Comparison of ENCODE assay signal across 38 cellular contexts in genomic region chr6:137123078-137123477, GRCh38. TPM values are rescaled to one million over a fixed set of nuclear protein-coding genes. Genes with fewer than 3 reads are reported as not detected.
"Had no signal": no experiment of that assay in that cellular context is flagged by ENCODE, and none has a peak within 500 bp of the region (broad histone marks: within the 10 kb centered on the region; RNA-seq: fewer than 3 reads in every experiment).

No MANE protein-coding gene starts in this region.

- H3K4me1 Mint-ChIP-seq: activated CD4-positive, alpha-beta T cell treated with anti-CD3 and anti-CD28 coated beads for 36 hours; activated naive CD4-positive, alpha-beta T cell treated with anti-CD3 and anti-CD28 coated beads, Interleukin-2, amount 50 U/mL, for 24 hours; activated naive CD8-positive, alpha-beta T cell treated with anti-CD3 and anti-CD28 coated beads for 36 hours; activated naive CD8-positive, alpha-beta T cell treated with anti-CD3 and anti-CD28 coated beads, Interleukin-2, amount 50 U/mL, for 24 hours had no signal

- H3K9me3 ChIP-seq: adrenal gland, gastrocnemius medialis had no signal

- H3K27ac ChIP-seq: adrenal gland, esophagus muscularis mucosa, foreskin keratinocyte, gastrocnemius medialis, heart left ventricle had no signal

- H3K4me3 ChIP-seq: adrenal gland, body of pancreas, esophagus muscularis mucosa, gastrocnemius medialis, heart left ventricle had no signal

- H3K36me3 Mint-ChIP-seq: activated naive CD4-positive, alpha-beta T cell treated with anti-CD3 and anti-CD28 coated beads, Interleukin-2, amount 50 U/mL, for 24 hours; activated naive CD8-positive, alpha-beta T cell treated with anti-CD3 and anti-CD28 coated beads for 36 hours had no signal

- ATAC-seq: activated CD4-positive, alpha-beta T cell treated with anti-CD3 and anti-CD28 coated beads for 36 hours; activated CD8-positive, alpha-beta memory T cell treated with anti-CD3 and anti-CD28 coated beads, Interleukin-2, amount 10 ng/mL, durations not matched to agents 7 days and 5 days; activated CD8-positive, alpha-beta T cell treated with anti-CD3 and anti-CD28 coated beads, Interleukin-2, amount 10 ng/mL, durations not matched to agents 7 days and 5 days; activated naive CD8-positive, alpha-beta T cell treated with anti-CD3 and anti-CD28 coated beads, Interleukin-2, amount 50 U/mL, for 24 hours; effector memory CD8-positive, alpha-beta T cell; gastrocnemius medialis; heart left ventricle; T-helper 17 cell had no signal

- FAIRE-seq: colon had no signal

- DNase-seq: activated CD4-positive, alpha-beta memory T cell treated with anti-CD3 and anti-CD28 coated beads for 36 hours; activated CD4-positive, alpha-beta T cell treated with anti-CD3 and anti-CD28 coated beads for 36 hours; activated CD4-positive, alpha-beta T cell treated with anti-CD3 and anti-CD28 coated beads, Interleukin-2, amount 10 ng/mL, durations not matched to agents 24 days and 14 days; activated CD4-positive, CD25-positive, alpha-beta regulatory T cell; activated CD4-positive, CD25-positive, alpha-beta regulatory T cell treated with anti-CD3 and anti-CD28 coated beads, Interleukin-2, amount 50 U/mL, for 72 hours; activated CD8-positive, alpha-beta memory T cell treated with anti-CD3 and anti-CD28 coated beads, Interleukin-2, amount 10 ng/mL, durations not matched to agents 7 days and 5 days; activated CD8-positive, alpha-beta memory T cell treated with anti-CD3 and anti-CD28 coated beads, Interleukin-2, amount 50 U/mL, for 4 hours; activated CD8-positive, alpha-beta T cell treated with anti-CD3 and anti-CD28 coated beads, Interleukin-2, amount 10 ng/mL, durations not matched to agents 7 days and 5 days; activated effector memory CD4-positive, alpha-beta T cell treated with anti-CD3 and anti-CD28 coated beads, Interleukin-2, amount 50 U/mL, for 16 hours; activated naive CD4-positive, alpha-beta T cell treated with anti-CD3 and anti-CD28 coated beads for 36 hours; activated naive CD8-positive, alpha-beta T cell treated with anti-CD3 and anti-CD28 coated beads for 36 hours; activated naive CD8-positive, alpha-beta T cell treated with anti-CD3 and anti-CD28 coated beads, Interleukin-2, amount 50 U/mL, for 24 hours; activated T-cell treated with anti-CD3 and anti-CD28 coated beads, Interleukin-2, amount 50 U/mL, for 1 hour; activated T-cell treated with anti-CD3 and anti-CD28 coated beads, Interleukin-2, amount 50 U/mL, for 48 hours; adrenal gland; amygdala; aorta; caudate nucleus; cortex of kidney; dermis blood vessel endothelial cell; effector CD4-positive, alpha-beta T cell; effector memory CD8-positive, alpha-beta T cell; erythroblast; gastrocnemius medialis; glutamatergic neuron; heart left ventricle; T-helper 17 cell; T1000 had no signal

- H3K27me3 Mint-ChIP-seq: activated naive CD8-positive, alpha-beta T cell treated with anti-CD3 and anti-CD28 coated beads for 36 hours; activated naive CD8-positive, alpha-beta T cell treated with anti-CD3 and anti-CD28 coated beads, Interleukin-2, amount 50 U/mL, for 24 hours; effector memory CD8-positive, alpha-beta T cell; T-helper 17 cell had no signal

- H3K36me3 ChIP-seq: adrenal gland, esophagus muscularis mucosa, gastrocnemius medialis, heart left ventricle had no signal

- H3K27me3 ChIP-seq: adrenal gland, body of pancreas, esophagus muscularis mucosa, foreskin keratinocyte, gastrocnemius medialis, heart left ventricle had no signal

- H3K4me1 ChIP-seq: adrenal gland, esophagus muscularis mucosa, foreskin keratinocyte, gastrocnemius medialis had no signal

- H3K9me3 Mint-ChIP-seq: activated naive CD4-positive, alpha-beta T cell treated with anti-CD3 and anti-CD28 coated beads, Interleukin-2, amount 50 U/mL, for 24 hours; effector memory CD8-positive, alpha-beta T cell had no signal

- H3K27ac Mint-ChIP-seq: activated CD4-positive, alpha-beta memory T cell treated with anti-CD3 and anti-CD28 coated beads for 36 hours; activated CD4-positive, alpha-beta T cell treated with anti-CD3 and anti-CD28 coated beads for 36 hours; activated CD4-positive, alpha-beta T cell treated with anti-CD3 and anti-CD28 coated beads, Interleukin-2, amount 10 ng/mL, durations not matched to agents 24 days and 14 days; activated CD8-positive, alpha-beta memory T cell treated with anti-CD3 and anti-CD28 coated beads, Interleukin-2, amount 10 ng/mL, durations not matched to agents 7 days and 5 days; activated CD8-positive, alpha-beta T cell treated with anti-CD3 and anti-CD28 coated beads, Interleukin-2, amount 10 ng/mL, durations not matched to agents 7 days and 5 days; activated naive CD4-positive, alpha-beta T cell treated with anti-CD3 and anti-CD28 coated beads for 36 hours; activated naive CD4-positive, alpha-beta T cell treated with anti-CD3 and anti-CD28 coated beads, Interleukin-2, amount 50 U/mL, for 24 hours; activated naive CD8-positive, alpha-beta T cell treated with anti-CD3 and anti-CD28 coated beads for 36 hours; activated naive CD8-positive, alpha-beta T cell treated with anti-CD3 and anti-CD28 coated beads, Interleukin-2, amount 50 U/mL, for 24 hours; activated T-helper 1 cell treated with anti-CD3 and anti-CD28 coated beads, Interleukin-12 subunit alpha, Interleukin-12 subunit beta, Interleukin-2, Interleukin-4 antibody, amounts not matched to agents 30 ng/mL and 10 ng/mL and 1 ng/mL, durations not matched to agents 14 hours and 24 hours and 36 hours; activated T-helper 2 cell treated with anti-CD3 and anti-CD28 coated beads, Interferon-gamma antibody, Interleukin-2, Interleukin-4, amounts not matched to agents 10 μg/mL and 5 μg/mL and 100 μg/mL, durations not matched to agents 14 hours and 24 hours and 36 hours; T-helper 2 cell treated with Interferon-gamma antibody and Interleukin-4, amounts not matched to agents 5 μg/mL and 100 μg/mL, for 36 hours had no signal

- H3K4me3 Mint-ChIP-seq: activated CD4-positive, alpha-beta memory T cell treated with anti-CD3 and anti-CD28 coated beads for 36 hours; activated CD4-positive, alpha-beta T cell treated with anti-CD3 and anti-CD28 coated beads for 36 hours; activated CD4-positive, alpha-beta T cell treated with anti-CD3 and anti-CD28 coated beads, Interleukin-2, amount 10 ng/mL, durations not matched to agents 24 days and 14 days; activated CD8-positive, alpha-beta memory T cell treated with anti-CD3 and anti-CD28 coated beads, Interleukin-2, amount 10 ng/mL, durations not matched to agents 7 days and 5 days; activated CD8-positive, alpha-beta T cell treated with anti-CD3 and anti-CD28 coated beads, Interleukin-2, amount 10 ng/mL, durations not matched to agents 7 days and 5 days; activated naive CD4-positive, alpha-beta T cell treated with anti-CD3 and anti-CD28 coated beads for 36 hours; activated naive CD4-positive, alpha-beta T cell treated with anti-CD3 and anti-CD28 coated beads, Interleukin-2, amount 50 U/mL, for 24 hours; activated naive CD8-positive, alpha-beta T cell treated with anti-CD3 and anti-CD28 coated beads for 36 hours; activated naive CD8-positive, alpha-beta T cell treated with anti-CD3 and anti-CD28 coated beads, Interleukin-2, amount 50 U/mL, for 24 hours; activated T-helper 1 cell treated with anti-CD3 and anti-CD28 coated beads, Interleukin-12 subunit alpha, Interleukin-12 subunit beta, Interleukin-2, Interleukin-4 antibody, amounts not matched to agents 30 ng/mL and 10 ng/mL and 1 ng/mL, durations not matched to agents 14 hours and 24 hours and 36 hours; effector memory CD8-positive, alpha-beta T cell; T-helper 17 cell; T-helper 2 cell treated with Interferon-gamma antibody and Interleukin-4, amounts not matched to agents 5 μg/mL and 100 μg/mL, for 36 hours had no signal

RNA-seq across cellular contexts. Expression of gene IL22RA2, which starts 50.4 kb away (rescaled TPM):
- total RNA-seq: activated CD4-positive, alpha-beta memory T cell treated with anti-CD3 and anti-CD28 coated beads for 36 hours; activated CD4-positive, alpha-beta T cell treated with anti-CD3 and anti-CD28 coated beads for 36 hours; activated CD4-positive, alpha-beta T cell treated with anti-CD3 and anti-CD28 coated beads, Interleukin-2, amount 10 ng/mL, durations not matched to agents 24 days and 14 days; activated CD8-positive, alpha-beta memory T cell treated with anti-CD3 and anti-CD28 coated beads for 36 hours; activated CD8-positive, alpha-beta memory T cell treated with anti-CD3 and anti-CD28 coated beads, Interleukin-2, amount 10 ng/mL, durations not matched to agents 7 days and 5 days; activated CD8-positive, alpha-beta T cell treated with anti-CD3 and anti-CD28 coated beads, Interleukin-2, amount 10 ng/mL, durations not matched to agents 7 days and 5 days; activated naive CD4-positive, alpha-beta T cell treated with anti-CD3 and anti-CD28 coated beads for 36 hours; activated naive CD8-positive, alpha-beta T cell treated with anti-CD3 and anti-CD28 coated beads for 36 hours; activated T-helper 1 cell treated with anti-CD3 and anti-CD28 coated beads, Interleukin-12 subunit alpha, Interleukin-12 subunit beta, Interleukin-2, Interleukin-4 antibody, amounts not matched to agents 30 ng/mL and 10 ng/mL and 1 ng/mL, durations not matched to agents 14 hours and 24 hours and 36 hours; activated T-helper 2 cell treated with anti-CD3 and anti-CD28 coated beads, Interferon-gamma antibody, Interleukin-2, Interleukin-4, amounts not matched to agents 10 μg/mL and 5 μg/mL and 100 μg/mL, durations not matched to agents 14 hours and 24 hours and 36 hours; adrenal gland; aorta; body of pancreas; chondrocyte; dermis blood vessel endothelial cell; esophagus muscularis mucosa; foreskin keratinocyte; gastrocnemius medialis; T-helper 17 cell had no signal
